Comparison of ENCODE assay signal across 1 cellular context in the genomic region with DNA sequence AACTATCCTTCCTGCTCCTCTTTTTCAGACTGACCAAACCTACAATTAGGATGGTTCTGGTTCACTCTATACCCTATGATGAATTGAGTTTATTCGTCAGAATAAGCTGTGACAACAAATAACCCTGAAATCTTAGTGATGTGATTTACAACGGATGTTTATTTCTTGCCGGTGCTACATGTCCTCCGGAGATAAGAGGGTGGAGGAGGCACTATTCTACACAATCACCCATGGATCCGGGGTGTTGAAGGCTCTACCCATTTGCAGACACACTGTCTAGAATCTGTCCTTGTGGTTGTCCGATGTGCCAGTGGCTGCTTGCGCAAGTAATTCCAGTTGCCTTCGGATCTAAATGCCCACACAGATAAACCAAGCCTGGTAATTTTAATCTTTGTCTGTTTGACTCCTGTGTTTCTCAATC.
TF ChIP-seq lines count a peak whose summit lies in the region.

No MANE protein-coding gene starts in this region.

TF ChIP-seq in K562, 482 proteins besides CTCF, POLR2A, EP300 and RAD21 (continued from another document and continues in another):
- TF ChIP-seq, protein P1, sequence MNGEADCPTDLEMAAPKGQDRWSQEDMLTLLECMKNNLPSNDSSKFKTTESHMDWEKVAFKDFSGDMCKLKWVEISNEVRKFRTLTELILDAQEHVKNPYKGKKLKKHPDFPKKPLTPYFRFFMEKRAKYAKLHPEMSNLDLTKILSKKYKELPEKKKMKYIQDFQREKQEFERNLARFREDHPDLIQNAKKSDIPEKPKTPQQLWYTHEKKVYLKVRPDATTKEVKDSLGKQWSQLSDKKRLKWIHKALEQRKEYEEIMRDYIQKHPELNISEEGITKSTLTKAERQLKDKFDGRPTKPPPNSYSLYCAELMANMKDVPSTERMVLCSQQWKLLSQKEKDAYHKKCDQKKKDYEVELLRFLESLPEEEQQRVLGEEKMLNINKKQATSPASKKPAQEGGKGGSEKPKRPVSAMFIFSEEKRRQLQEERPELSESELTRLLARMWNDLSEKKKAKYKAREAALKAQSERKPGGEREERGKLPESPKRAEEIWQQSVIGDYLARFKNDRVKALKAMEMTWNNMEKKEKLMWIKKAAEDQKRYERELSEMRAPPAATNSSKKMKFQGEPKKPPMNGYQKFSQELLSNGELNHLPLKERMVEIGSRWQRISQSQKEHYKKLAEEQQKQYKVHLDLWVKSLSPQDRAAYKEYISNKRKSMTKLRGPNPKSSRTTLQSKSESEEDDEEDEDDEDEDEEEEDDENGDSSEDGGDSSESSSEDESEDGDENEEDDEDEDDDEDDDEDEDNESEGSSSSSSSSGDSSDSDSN (IDR thresholded peaks at IDR 0.05; ENCODE audit: borderline replicate concordance in 1 of 2, low read depth in 2 of 2, low read length in 2 of 2) = 0 out of 4 replicates have a peak, but pooled peaks of 1 of the 2 experiments have one; percentile 21
- TF ChIP-seq SMARCE1 (IDR thresholded peaks at IDR 0.05) = peak; percentile 53; the same call in 1 of the 2 replicates
- TF ChIP-seq, protein P2, sequence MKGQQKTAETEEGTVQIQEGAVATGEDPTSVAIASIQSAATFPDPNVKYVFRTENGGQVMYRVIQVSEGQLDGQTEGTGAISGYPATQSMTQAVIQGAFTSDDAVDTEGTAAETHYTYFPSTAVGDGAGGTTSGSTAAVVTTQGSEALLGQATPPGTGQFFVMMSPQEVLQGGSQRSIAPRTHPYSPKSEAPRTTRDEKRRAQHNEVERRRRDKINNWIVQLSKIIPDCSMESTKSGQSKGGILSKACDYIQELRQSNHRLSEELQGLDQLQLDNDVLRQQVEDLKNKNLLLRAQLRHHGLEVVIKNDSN (CRISPR knock-in tag; IDR thresholded peaks at IDR 0.05) = no peak
- TF ChIP-seq MTA2 (IDR thresholded peaks at IDR 0.05; ENCODE audit: low read depth) = 0 out of 2 replicates have a peak, but pooled peaks have one; percentile 13
- TF ChIP-seq ZNF165 (CRISPR knock-in tag; IDR thresholded peaks at IDR 0.05; ENCODE audit: borderline replicate concordance) = no peak
- 0 out of 2 replicates have a peak, but pooled peaks have one; percentile 33 for TF ChIP-seq GABPA (tag; conservative IDR thresholded peaks at IDR 0.05; ENCODE audit: low read depth)
- TF ChIP-seq XRCC3 (IDR thresholded peaks at IDR 0.05) = no peak
- TF ChIP-seq, protein P3, sequence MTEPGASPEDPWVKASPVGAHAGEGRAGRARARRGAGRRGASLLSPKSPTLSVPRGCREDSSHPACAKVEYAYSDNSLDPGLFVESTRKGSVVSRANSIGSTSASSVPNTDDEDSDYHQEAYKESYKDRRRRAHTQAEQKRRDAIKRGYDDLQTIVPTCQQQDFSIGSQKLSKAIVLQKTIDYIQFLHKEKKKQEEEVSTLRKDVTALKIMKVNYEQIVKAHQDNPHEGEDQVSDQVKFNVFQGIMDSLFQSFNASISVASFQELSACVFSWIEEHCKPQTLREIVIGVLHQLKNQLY (CRISPR knock-in tag; conservative IDR thresholded peaks at IDR 0.05) = no peak
- no peak for TF ChIP-seq NR3C1 (CRISPR knock-in tag; IDR thresholded peaks at IDR 0.05)
- no peak for TF ChIP-seq PURB (CRISPR knock-in tag; IDR thresholded peaks at IDR 0.05; ENCODE audit: low read depth)
- TF ChIP-seq NR2C2 (CRISPR knock-in tag; IDR thresholded peaks at IDR 0.05) = no peak
- TF ChIP-seq NR2C2 (tag; IDR thresholded peaks at IDR 0.05) = no peak
- TF ChIP-seq GATA2 (CRISPR knock-in tag; IDR thresholded peaks at IDR 0.05) = peak; percentile 67; the same call in 1 of the 2 replicates
- peak; percentile 91 for TF ChIP-seq MEIS2 (IDR thresholded peaks at IDR 0.05; ENCODE audit: partially characterized antibody)
- TF ChIP-seq TCF3 (CRISPR knock-in tag; IDR thresholded peaks at IDR 0.05) = peak; percentile 86
- no peak for TF ChIP-seq NUFIP1 (IDR thresholded peaks at IDR 0.05; ENCODE audit: partially characterized antibody)
- peak; percentile 94 for TF ChIP-seq HDAC2 (IDR thresholded peaks at IDR 0.05)
- no peak for TF ChIP-seq CCAR2 (IDR thresholded peaks at IDR 0.05; ENCODE audit: low read depth, low read length)
- TF ChIP-seq NRF1 (conservative IDR thresholded peaks at IDR 0.05 in 1 of 2, IDR thresholded peaks at IDR 0.05 in 1 of 2) = peak; percentile 48 to 59; a peak in 3 of 4 replicates
- TF ChIP-seq CBFA2T3 (IDR thresholded peaks at IDR 0.05) = peak; percentile 88
- TF ChIP-seq PTBP1 (IDR thresholded peaks at IDR 0.05; ENCODE audit: low read depth, low read length) = no peak
- TF ChIP-seq NR4A1 (CRISPR knock-in tag; IDR thresholded peaks at IDR 0.05) = no peak
- TF ChIP-seq NR4A1 (tag; IDR thresholded peaks at IDR 0.05) = peak; percentile 38; the same call in 1 of the 2 replicates
- no peak for TF ChIP-seq CHD1 (IDR thresholded peaks at IDR 0.05; ENCODE audit: low read length)
- peak; percentile 74; the same call in 1 of the 2 replicates for TF ChIP-seq ZNF589 (CRISPR knock-in tag; IDR thresholded peaks at IDR 0.05; ENCODE audit: low read depth)
- TF ChIP-seq ATF7 (IDR thresholded peaks at IDR 0.05) = peak; percentile 20; the same call in 1 of the 2 replicates
- peak; percentile 83 for TF ChIP-seq ETV5 (CRISPR knock-in tag; IDR thresholded peaks at IDR 0.05; ENCODE audit: low read depth)
- TF ChIP-seq ZNF431 (CRISPR knock-in tag; IDR thresholded peaks at IDR 0.05) = no peak
- TF ChIP-seq DPF2 (IDR thresholded peaks at IDR 0.05) = peak; percentile 67; the same call in 1 of the 2 replicates
- TF ChIP-seq, protein P4, sequence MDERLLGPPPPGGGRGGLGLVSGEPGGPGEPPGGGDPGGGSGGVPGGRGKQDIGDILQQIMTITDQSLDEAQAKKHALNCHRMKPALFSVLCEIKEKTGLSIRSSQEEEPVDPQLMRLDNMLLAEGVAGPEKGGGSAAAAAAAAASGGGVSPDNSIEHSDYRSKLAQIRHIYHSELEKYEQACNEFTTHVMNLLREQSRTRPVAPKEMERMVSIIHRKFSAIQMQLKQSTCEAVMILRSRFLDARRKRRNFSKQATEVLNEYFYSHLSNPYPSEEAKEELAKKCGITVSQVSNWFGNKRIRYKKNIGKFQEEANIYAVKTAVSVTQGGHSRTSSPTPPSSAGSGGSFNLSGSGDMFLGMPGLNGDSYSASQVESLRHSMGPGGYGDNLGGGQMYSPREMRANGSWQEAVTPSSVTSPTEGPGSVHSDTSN (CRISPR knock-in tag; IDR thresholded peaks at IDR 0.05; ENCODE audit: low read depth) = no peak
- TF ChIP-seq, protein P4 (tag; conservative IDR thresholded peaks at IDR 0.05; ENCODE audit: low read depth) = peak; percentile 92
- TF ChIP-seq TAL1 (IDR thresholded peaks at IDR 0.05) = peak; percentile 70
- TF ChIP-seq, protein P5, sequence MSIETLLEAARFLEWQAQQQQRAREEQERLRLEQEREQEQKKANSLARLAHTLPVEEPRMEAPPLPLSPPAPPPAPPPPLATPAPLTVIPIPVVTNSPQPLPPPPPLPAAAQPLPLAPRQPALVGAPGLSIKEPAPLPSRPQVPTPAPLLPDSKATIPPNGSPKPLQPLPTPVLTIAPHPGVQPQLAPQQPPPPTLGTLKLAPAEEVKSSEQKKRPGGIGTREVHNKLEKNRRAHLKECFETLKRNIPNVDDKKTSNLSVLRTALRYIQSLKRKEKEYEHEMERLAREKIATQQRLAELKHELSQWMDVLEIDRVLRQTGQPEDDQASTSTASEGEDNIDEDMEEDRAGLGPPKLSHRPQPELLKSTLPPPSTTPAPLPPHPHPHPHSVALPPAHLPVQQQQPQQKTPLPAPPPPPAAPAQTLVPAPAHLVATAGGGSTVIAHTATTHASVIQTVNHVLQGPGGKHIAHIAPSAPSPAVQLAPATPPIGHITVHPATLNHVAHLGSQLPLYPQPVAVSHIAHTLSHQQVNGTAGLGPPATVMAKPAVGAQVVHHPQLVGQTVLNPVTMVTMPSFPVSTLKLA (conservative IDR thresholded peaks at IDR 0.05) = 0 out of 4 replicates have a peak, but pooled peaks of 1 of the 2 experiments have one; percentile 27
- TF ChIP-seq CTBP1 (IDR thresholded peaks at IDR 0.05; ENCODE audit: borderline replicate concordance) = peak; percentile 69; the same call in 1 of the 2 replicates
- no peak for TF ChIP-seq KLF6 (CRISPR knock-in tag; IDR thresholded peaks at IDR 0.05; ENCODE audit: borderline replicate concordance)
- no peak for TF ChIP-seq TEAD1 (CRISPR knock-in tag; IDR thresholded peaks at IDR 0.05)
- no peak for TF ChIP-seq TAF9B (IDR thresholded peaks at IDR 0.05; ENCODE audit: partially characterized antibody)
- peak; percentile 81 for TF ChIP-seq TEAD4 (IDR thresholded peaks at IDR 0.05; ENCODE audit: low read length)
- no peak for TF ChIP-seq TEAD4 (CRISPR knock-in tag; IDR thresholded peaks at IDR 0.05; ENCODE audit: borderline replicate concordance)
- peak; percentile 31; the same call in 1 of the 2 replicates for TF ChIP-seq FOSL1 (tag; conservative IDR thresholded peaks at IDR 0.05)
- 0 out of 2 replicates have a peak, but pooled peaks have one; percentile 41 for TF ChIP-seq BACH1 (tag; IDR thresholded peaks at IDR 0.05)
- TF ChIP-seq KLF16 (IDR thresholded peaks at IDR 0.05) = peak; percentile 61; the same call in 1 of the 2 replicates
- TF ChIP-seq, protein P6, sequence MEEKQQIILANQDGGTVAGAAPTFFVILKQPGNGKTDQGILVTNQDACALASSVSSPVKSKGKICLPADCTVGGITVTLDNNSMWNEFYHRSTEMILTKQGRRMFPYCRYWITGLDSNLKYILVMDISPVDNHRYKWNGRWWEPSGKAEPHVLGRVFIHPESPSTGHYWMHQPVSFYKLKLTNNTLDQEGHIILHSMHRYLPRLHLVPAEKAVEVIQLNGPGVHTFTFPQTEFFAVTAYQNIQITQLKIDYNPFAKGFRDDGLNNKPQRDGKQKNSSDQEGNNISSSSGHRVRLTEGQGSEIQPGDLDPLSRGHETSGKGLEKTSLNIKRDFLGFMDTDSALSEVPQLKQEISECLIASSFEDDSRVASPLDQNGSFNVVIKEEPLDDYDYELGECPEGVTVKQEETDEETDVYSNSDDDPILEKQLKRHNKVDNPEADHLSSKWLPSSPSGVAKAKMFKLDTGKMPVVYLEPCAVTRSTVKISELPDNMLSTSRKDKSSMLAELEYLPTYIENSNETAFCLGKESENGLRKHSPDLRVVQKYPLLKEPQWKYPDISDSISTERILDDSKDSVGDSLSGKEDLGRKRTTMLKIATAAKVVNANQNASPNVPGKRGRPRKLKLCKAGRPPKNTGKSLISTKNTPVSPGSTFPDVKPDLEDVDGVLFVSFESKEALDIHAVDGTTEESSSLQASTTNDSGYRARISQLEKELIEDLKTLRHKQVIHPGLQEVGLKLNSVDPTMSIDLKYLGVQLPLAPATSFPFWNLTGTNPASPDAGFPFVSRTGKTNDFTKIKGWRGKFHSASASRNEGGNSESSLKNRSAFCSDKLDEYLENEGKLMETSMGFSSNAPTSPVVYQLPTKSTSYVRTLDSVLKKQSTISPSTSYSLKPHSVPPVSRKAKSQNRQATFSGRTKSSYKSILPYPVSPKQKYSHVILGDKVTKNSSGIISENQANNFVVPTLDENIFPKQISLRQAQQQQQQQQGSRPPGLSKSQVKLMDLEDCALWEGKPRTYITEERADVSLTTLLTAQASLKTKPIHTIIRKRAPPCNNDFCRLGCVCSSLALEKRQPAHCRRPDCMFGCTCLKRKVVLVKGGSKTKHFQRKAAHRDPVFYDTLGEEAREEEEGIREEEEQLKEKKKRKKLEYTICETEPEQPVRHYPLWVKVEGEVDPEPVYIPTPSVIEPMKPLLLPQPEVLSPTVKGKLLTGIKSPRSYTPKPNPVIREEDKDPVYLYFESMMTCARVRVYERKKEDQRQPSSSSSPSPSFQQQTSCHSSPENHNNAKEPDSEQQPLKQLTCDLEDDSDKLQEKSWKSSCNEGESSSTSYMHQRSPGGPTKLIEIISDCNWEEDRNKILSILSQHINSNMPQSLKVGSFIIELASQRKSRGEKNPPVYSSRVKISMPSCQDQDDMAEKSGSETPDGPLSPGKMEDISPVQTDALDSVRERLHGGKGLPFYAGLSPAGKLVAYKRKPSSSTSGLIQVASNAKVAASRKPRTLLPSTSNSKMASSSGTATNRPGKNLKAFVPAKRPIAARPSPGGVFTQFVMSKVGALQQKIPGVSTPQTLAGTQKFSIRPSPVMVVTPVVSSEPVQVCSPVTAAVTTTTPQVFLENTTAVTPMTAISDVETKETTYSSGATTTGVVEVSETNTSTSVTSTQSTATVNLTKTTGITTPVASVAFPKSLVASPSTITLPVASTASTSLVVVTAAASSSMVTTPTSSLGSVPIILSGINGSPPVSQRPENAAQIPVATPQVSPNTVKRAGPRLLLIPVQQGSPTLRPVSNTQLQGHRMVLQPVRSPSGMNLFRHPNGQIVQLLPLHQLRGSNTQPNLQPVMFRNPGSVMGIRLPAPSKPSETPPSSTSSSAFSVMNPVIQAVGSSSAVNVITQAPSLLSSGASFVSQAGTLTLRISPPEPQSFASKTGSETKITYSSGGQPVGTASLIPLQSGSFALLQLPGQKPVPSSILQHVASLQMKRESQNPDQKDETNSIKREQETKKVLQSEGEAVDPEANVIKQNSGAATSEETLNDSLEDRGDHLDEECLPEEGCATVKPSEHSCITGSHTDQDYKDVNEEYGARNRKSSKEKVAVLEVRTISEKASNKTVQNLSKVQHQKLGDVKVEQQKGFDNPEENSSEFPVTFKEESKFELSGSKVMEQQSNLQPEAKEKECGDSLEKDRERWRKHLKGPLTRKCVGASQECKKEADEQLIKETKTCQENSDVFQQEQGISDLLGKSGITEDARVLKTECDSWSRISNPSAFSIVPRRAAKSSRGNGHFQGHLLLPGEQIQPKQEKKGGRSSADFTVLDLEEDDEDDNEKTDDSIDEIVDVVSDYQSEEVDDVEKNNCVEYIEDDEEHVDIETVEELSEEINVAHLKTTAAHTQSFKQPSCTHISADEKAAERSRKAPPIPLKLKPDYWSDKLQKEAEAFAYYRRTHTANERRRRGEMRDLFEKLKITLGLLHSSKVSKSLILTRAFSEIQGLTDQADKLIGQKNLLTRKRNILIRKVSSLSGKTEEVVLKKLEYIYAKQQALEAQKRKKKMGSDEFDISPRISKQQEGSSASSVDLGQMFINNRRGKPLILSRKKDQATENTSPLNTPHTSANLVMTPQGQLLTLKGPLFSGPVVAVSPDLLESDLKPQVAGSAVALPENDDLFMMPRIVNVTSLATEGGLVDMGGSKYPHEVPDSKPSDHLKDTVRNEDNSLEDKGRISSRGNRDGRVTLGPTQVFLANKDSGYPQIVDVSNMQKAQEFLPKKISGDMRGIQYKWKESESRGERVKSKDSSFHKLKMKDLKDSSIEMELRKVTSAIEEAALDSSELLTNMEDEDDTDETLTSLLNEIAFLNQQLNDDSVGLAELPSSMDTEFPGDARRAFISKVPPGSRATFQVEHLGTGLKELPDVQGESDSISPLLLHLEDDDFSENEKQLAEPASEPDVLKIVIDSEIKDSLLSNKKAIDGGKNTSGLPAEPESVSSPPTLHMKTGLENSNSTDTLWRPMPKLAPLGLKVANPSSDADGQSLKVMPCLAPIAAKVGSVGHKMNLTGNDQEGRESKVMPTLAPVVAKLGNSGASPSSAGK (IDR thresholded peaks at IDR 0.05) = no peak
